2 cellular contexts compared by ENCODE assay signal in the genomic region with DNA sequence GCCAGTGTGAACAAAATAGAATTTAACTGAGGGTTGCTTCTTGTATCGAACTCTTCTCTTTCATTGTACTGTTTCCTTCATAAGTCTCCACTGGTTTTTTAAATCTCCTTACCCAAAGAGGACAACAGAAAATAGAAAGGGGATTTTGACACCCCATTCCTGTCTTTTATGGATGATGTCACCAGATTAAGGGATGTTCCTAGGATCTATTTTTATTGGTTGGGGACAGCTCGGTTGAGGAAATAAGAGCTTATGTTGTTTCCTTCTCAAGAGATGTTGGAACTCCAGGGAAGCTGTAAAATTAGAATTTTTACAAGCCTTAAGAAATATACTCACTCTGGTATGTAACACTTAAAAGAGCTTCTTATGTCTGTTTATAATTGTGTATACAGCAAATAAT.
TF ChIP-seq lines count a peak whose summit lies in the region.

No MANE protein-coding gene starts in this region.

TF ChIP-seq in HCT116, 20 proteins besides CTCF, POLR2A, EP300 and RAD21 (continued from another document):
- no peak for TF ChIP-seq ZNF274 (IDR thresholded peaks at IDR 0.05; ENCODE audit: low read depth, low read length)
TF ChIP-seq in HCT116: peak in this region for 0.

TF ChIP-seq in SK-N-SH treated with all-trans-retinoic acid at 6 μM for 48 hours, 23 proteins besides CTCF, POLR2A, EP300 and RAD21 (continued from another document):
- TF ChIP-seq TSHZ2 (CRISPR knock-in tag; IDR thresholded peaks at IDR 0.05) (0 out of 2 replicates have a peak, but pooled peaks have one; percentile 30), TCF4 (CRISPR knock-in tag; IDR thresholded peaks at IDR 0.05; ENCODE audit: borderline replicate concordance) (no peak), GLIS3 (CRISPR knock-in tag; IDR thresholded peaks at IDR 0.05) (0 out of 2 replicates have a peak, but pooled peaks have one; percentile 22), SNAI2 (CRISPR knock-in tag; IDR thresholded peaks at IDR 0.05) (no peak), ZNF8 (CRISPR knock-in tag; IDR thresholded peaks at IDR 0.05) (peak; percentile 26; the same call in 1 of the 2 replicates), ZNF70 (CRISPR knock-in tag; IDR thresholded peaks at IDR 0.05) (no peak)
- TF ChIP-seq, protein P1, sequence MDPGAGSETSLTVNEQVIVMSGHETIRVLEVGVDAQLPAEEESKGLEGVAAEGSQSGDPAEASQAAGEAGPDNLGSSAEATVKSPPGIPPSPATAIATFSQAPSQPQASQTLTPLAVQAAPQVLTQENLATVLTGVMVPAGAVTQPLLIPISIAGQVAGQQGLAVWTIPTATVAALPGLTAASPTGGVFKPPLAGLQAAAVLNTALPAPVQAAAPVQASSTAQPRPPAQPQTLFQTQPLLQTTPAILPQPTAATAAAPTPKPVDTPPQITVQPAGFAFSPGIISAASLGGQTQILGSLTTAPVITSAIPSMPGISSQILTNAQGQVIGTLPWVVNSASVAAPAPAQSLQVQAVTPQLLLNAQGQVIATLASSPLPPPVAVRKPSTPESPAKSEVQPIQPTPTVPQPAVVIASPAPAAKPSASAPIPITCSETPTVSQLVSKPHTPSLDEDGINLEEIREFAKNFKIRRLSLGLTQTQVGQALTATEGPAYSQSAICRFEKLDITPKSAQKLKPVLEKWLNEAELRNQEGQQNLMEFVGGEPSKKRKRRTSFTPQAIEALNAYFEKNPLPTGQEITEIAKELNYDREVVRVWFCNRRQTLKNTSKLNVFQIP (CRISPR knock-in tag; IDR thresholded peaks at IDR 0.05; ENCODE audit: borderline replicate concordance, low read depth), result no peak
